In genomic region chr11:126305699-126306098, GRCh38 we compare ENCODE assay signal across 11 cellular contexts. TPM values are rescaled to one million over a fixed set of nuclear protein-coding genes. Genes with fewer than 3 reads are reported as not detected.
A peak's percentile ranks its signal among the peaks of the same experiment; 100 is the strongest.
DNase-seq lines count a peak whose midpoint lies in the region; ATAC-seq, FAIRE-seq and TF ChIP-seq lines count a peak whose summit lies in the region.
"Had no signal": no experiment of that assay in that cellular context is flagged by ENCODE, and none has a peak within 500 bp of the region (broad histone marks: within the 10 kb centered on the region; RNA-seq: fewer than 3 reads in every experiment).

No MANE protein-coding gene starts in this region.

- no peaks in the 10 kb centered on the region for H3K27me3 ChIP-seq in heart left ventricle
- H3K27me3 ChIP-seq: foreskin keratinocyte had no signal

- peaks cover 26% of the 10 kb centered on the region for H3K4me1 Mint-ChIP-seq in T-helper 17 cell

- H3K4me1 ChIP-seq in heart left ventricle: peaks cover 0 to 29% (median 14%) of the 10 kb centered on the region in 12 donors

- intact Hi-C loops in heart left ventricle (cut with DNase I): loop anchor here in 2 of 10 donors (5.0 to 10.0 kb wide), 2 partner anchors 687 to 1039 kb away; no protein-coding TSS in a partner anchor

- no peak for TF ChIP-seq CTCF in 22Rv1 (IDR thresholded peaks at IDR 0.05)
- TF ChIP-seq CTCF in heart left ventricle (IDR thresholded peaks at IDR 0.05): no peak
- no peak for TF ChIP-seq CTCF in D721Med (IDR thresholded peaks at IDR 0.05; ENCODE audit: insufficient read depth, missing control alignments)

- peak; percentile 60 for ATAC-seq in GM18909 (IDR thresholded peaks at IDR 0.05; ENCODE audit: poor library complexity, unreplicated experiment)
- ATAC-seq in HG02938 (IDR thresholded peaks at IDR 0.05; ENCODE audit: unreplicated experiment): peak; percentile 69
- ATAC-seq in T-helper 17 cell: no peak
- no peak for ATAC-seq in heart left ventricle
- ATAC-seq: foreskin keratinocyte, Panc1 had no signal

- H3K27me3 Mint-ChIP-seq in T-helper 17 cell: no peaks in the 10 kb centered on the region

- H3K36me3 ChIP-seq in heart left ventricle: peaks cover 0 to 29% (median 14%) of the 10 kb centered on the region in 9 donors

- no peak for FAIRE-seq in D721Med (lab: Jason Lieb, UNC)

- H3K36me3 Mint-ChIP-seq in T-helper 17 cell (ENCODE audit: low read depth): peaks cover 2% of the 10 kb centered on the region

- TF ChIP-seq POLR2A in heart left ventricle (IDR thresholded peaks at IDR 0.05): no peak

- H3K27ac ChIP-seq in 22Rv1 (peak overlapping the region; percentile 99; the same call in 1 of the 2 replicates), heart left ventricle (no peak overlapping the region)
- H3K27ac ChIP-seq: C4-2B, foreskin keratinocyte had no signal

- H3K4me3 ChIP-seq in heart left ventricle: no peak overlapping the region

- H3K4me3 Mint-ChIP-seq in T-helper 17 cell: peak overlapping the region; percentile 70

- DNase-seq in T-helper 17 cell (no peak), heart left ventricle (no peak), D721Med (ENCODE audit: insufficient read length, low spot score) (no peak), retina (no peak), globus pallidus (ENCODE audit: low spot score) (no peak)
- DNase-seq: foreskin keratinocyte had no signal

- H3K9me3 ChIP-seq in T-helper 17 cell (ENCODE audit: control insufficient read depth, low read length, poor library complexity, severe bottlenecking) (no peaks in the 10 kb centered on the region), heart left ventricle (no peaks in the 10 kb centered on the region)

- H3K27ac Mint-ChIP-seq in T-helper 17 cell: peak overlapping the region; percentile 96

- WGBS in heart left ventricle, 4 donors: 86 to 92% (median 88%) methylated on average over 4 of the region's 4 CpGs

RNA-seq across cellular contexts. Expression of gene DCPS, which starts 1.8 kb away (rescaled TPM):
- total RNA-seq in T-helper 17 cell: 10 to 100 TPM; 12.1 to 14.9 TPM
- total RNA-seq in heart left ventricle: 10 to 100 TPM in 5 of 9 donors, 1 to 10 TPM in 4; 7.7 to 15.5 (median 11.1) TPM
- 10 to 100 TPM in 1 of 2 donors, 1 to 10 TPM in 1; 8.1 to 18.9 TPM for polyA plus RNA-seq in heart left ventricle

RNA-seq across cellular contexts. Expression of gene TIRAP, which starts 22.8 kb away (rescaled TPM):
- 10 to 100 TPM; 13.1 to 14.1 TPM for total RNA-seq in T-helper 17 cell
- total RNA-seq in heart left ventricle: 1 to 10 TPM; 5.3 to 9.5 (median 7.6) TPM
- polyA plus RNA-seq in heart left ventricle: 1 to 10 TPM; 4.0 to 5.4 TPM

RNA-seq across cellular contexts. Expression of gene FOXRED1, which starts 36.7 kb away (rescaled TPM):
- 10 to 100 TPM; 21.7 to 24.9 TPM for total RNA-seq in T-helper 17 cell
- total RNA-seq in heart left ventricle: 10 to 100 TPM; 22.0 to 49.1 (median 31.8) TPM
- 10 to 100 TPM; 32.8 to 38.4 TPM for polyA plus RNA-seq in heart left ventricle

RNA-seq across cellular contexts. Expression of gene SRPRA, which starts 37.0 kb away (rescaled TPM):
- total RNA-seq in T-helper 17 cell: 100 to 1,000 TPM; 182 to 192 TPM
- 10 to 100 TPM; 65.0 to 90.8 (median 79.3) TPM for total RNA-seq in heart left ventricle
- 10 to 100 TPM; 38.4 to 99.3 TPM for polyA plus RNA-seq in heart left ventricle

RNA-seq across cellular contexts. Expression of gene ST3GAL4, which starts 49.8 kb away (rescaled TPM):
- 1 to 10 TPM; 3.0 to 4.8 TPM for total RNA-seq in T-helper 17 cell
- 10 to 100 TPM; 30.6 to 88.5 (median 59.8) TPM for total RNA-seq in heart left ventricle
- 100 to 1,000 TPM in 1 of 2 donors, 10 to 100 TPM in 1; 66.1 to 168 TPM for polyA plus RNA-seq in heart left ventricle

Comparison
In these comparisons a context has a peak if more than half of its experiments do, and no peak if none do; other contexts are left out.
1. ATAC-seq: peak in GM18909 (single experiment) and HG02938 (single experiment); none in T-helper 17 cell (single experiment) and heart left ventricle (0 of 4).